In genomic region chr12:28021704-28022103, GRCh38 we compare ENCODE assay signal across 1 cellular context.
TF ChIP-seq lines count a peak whose summit lies in the region.

No MANE protein-coding gene starts in this region.

TF ChIP-seq in HepG2, 621 proteins besides CTCF, POLR2A, EP300 and RAD21 (continued from another document):
- TF ChIP-seq NR0B2 (CRISPR knock-in tag; IDR thresholded peaks at IDR 0.05), result no peak
- no peak for TF ChIP-seq ZNF337 (CRISPR knock-in tag; IDR thresholded peaks at IDR 0.05; ENCODE audit: borderline replicate concordance, low read depth)
- peak; percentile 62 for TF ChIP-seq BCL6 (CRISPR knock-in tag; IDR thresholded peaks at IDR 0.05)
- no peak for TF ChIP-seq IRF9 (CRISPR knock-in tag; IDR thresholded peaks at IDR 0.05; ENCODE audit: borderline replicate concordance)
- no peak for TF ChIP-seq DZIP1 (CRISPR knock-in tag; IDR thresholded peaks at IDR 0.05)
